ENCODE assay signal across 1 cellular context in genomic region chr11:47408598-47409439, GRCh38.
TF ChIP-seq lines count a peak whose summit lies in the region.

No MANE protein-coding gene starts in this region.

TF ChIP-seq in HepG2, 621 proteins besides CTCF, POLR2A, EP300 and RAD21 (continued from another document):
- peak; percentile 10; the same call in 1 of the 2 replicates for TF ChIP-seq SALL1 (CRISPR knock-in tag; IDR thresholded peaks at IDR 0.05)
- TF ChIP-seq HMGA1 (CRISPR knock-in tag; conservative IDR thresholded peaks at IDR 0.05), result no peak
- no peak for TF ChIP-seq TRAFD1 (CRISPR knock-in tag; IDR thresholded peaks at IDR 0.05; ENCODE audit: borderline replicate concordance)
- no peak for TF ChIP-seq SP140L (CRISPR knock-in tag; IDR thresholded peaks at IDR 0.05; ENCODE audit: borderline replicate concordance)
- no peak for TF ChIP-seq FOXA1 (IDR thresholded peaks at IDR 0.05)
- no peak for TF ChIP-seq FOXA1 (CRISPR knock-in tag; IDR thresholded peaks at IDR 0.05)
- TF ChIP-seq ZSCAN25 (CRISPR knock-in tag; IDR thresholded peaks at IDR 0.05), result no peak
- no peak for TF ChIP-seq BRF2 (CRISPR knock-in tag; IDR thresholded peaks at IDR 0.05)
- peak; percentile 82; the same call in 1 of the 2 replicates for TF ChIP-seq ZNF816 (CRISPR knock-in tag; IDR thresholded peaks at IDR 0.05; ENCODE audit: borderline replicate concordance)
- peak; percentile 45; the same call in 1 of the 2 replicates for TF ChIP-seq KDM5A (IDR thresholded peaks at IDR 0.05; ENCODE audit: borderline replicate concordance, low read length)
- TF ChIP-seq ZNF225 (CRISPR knock-in tag; IDR thresholded peaks at IDR 0.05), result peak; percentile 14; the same call in 1 of the 2 replicates
- TF ChIP-seq NFKBIZ (CRISPR knock-in tag; IDR thresholded peaks at IDR 0.05), result no peak
- no peak for TF ChIP-seq TCF7L2 (IDR thresholded peaks at IDR 0.05; ENCODE audit: low read depth, low read length)
- peak; percentile 50; the same call in 1 of the 2 replicates for TF ChIP-seq ZNF501 (CRISPR knock-in tag; IDR thresholded peaks at IDR 0.05)
- no peak for TF ChIP-seq ZNF704 (CRISPR knock-in tag; IDR thresholded peaks at IDR 0.05; ENCODE audit: borderline replicate concordance)
- TF ChIP-seq TSC22D2 (CRISPR knock-in tag; IDR thresholded peaks at IDR 0.05; ENCODE audit: borderline replicate concordance), result no peak
- TF ChIP-seq BATF2 (CRISPR knock-in tag; IDR thresholded peaks at IDR 0.05), result no peak
- TF ChIP-seq ARHGAP35 (CRISPR knock-in tag; IDR thresholded peaks at IDR 0.05; ENCODE audit: borderline replicate concordance), result no peak
- no peak for TF ChIP-seq ATF5 (CRISPR knock-in tag; IDR thresholded peaks at IDR 0.05; ENCODE audit: low read depth)
- no peak for TF ChIP-seq MAX (IDR thresholded peaks at IDR 0.05)
- no peak for TF ChIP-seq MAFK (conservative IDR thresholded peaks at IDR 0.05 in 1 of 2, IDR thresholded peaks at IDR 0.05 in 1 of 2; ENCODE audit: low read length in 2 of 2)
- no peak for TF ChIP-seq ZNF781 (CRISPR knock-in tag; IDR thresholded peaks at IDR 0.05; ENCODE audit: borderline replicate concordance, not compliant biosample characterization)
- TF ChIP-seq ZNF687 (CRISPR knock-in tag; IDR thresholded peaks at IDR 0.05), result peak; percentile 58
- TF ChIP-seq MZF1 (CRISPR knock-in tag; IDR thresholded peaks at IDR 0.05; ENCODE audit: borderline replicate concordance), result no peak
- TF ChIP-seq ZNF318 (CRISPR knock-in tag; IDR thresholded peaks at IDR 0.05), result 0 out of 2 replicates have a peak, but pooled peaks have one; percentile 61
- no peak for TF ChIP-seq KLF6 (CRISPR knock-in tag; IDR thresholded peaks at IDR 0.05)
- TF ChIP-seq GABPA (IDR thresholded peaks at IDR 0.05; ENCODE audit: low read depth, low read length), result no peak
- TF ChIP-seq GABPA (CRISPR knock-in tag; IDR thresholded peaks at IDR 0.05; ENCODE audit: low read depth), result peak; percentile 16; the same call in 1 of the 2 replicates
- 0 out of 2 replicates have a peak, but pooled peaks have one; percentile 5 for TF ChIP-seq KDM2A (CRISPR knock-in tag; IDR thresholded peaks at IDR 0.05; ENCODE audit: borderline replicate concordance, low read depth)
